In the genomic region with DNA sequence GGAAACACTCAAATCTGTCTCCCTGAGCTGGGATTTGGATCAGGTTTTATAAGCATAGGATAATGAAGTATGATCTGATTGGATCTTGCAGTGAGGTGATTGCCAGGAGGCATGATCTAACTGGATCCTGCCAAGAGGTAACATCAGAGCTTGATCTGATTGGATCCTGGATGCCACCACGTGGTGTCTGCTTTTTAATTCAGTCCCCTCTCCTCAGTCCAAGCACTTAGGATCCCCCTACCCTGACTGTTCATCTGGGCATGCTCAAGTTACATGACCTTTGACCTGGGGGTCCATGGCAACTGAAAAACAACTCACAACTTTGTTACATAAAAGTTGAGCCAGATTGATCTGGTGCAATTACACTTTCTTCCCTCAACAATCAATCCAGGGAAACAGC, we compare ENCODE assay signal across 15 cellular contexts.
"Had no signal": no experiment of that assay in that cellular context is flagged by ENCODE, and none has a peak within 500 bp of the region (broad histone marks: within the 10 kb centered on the region; RNA-seq: fewer than 3 reads in every experiment).

No MANE protein-coding gene starts in this region.

- H3K9me3 ChIP-seq: testis, upper lobe of right lung had no signal

- H3K4me1 ChIP-seq: parathyroid adenoma, testis, upper lobe of right lung had no signal

- H3K4me1 Mint-ChIP-seq: activated B cell treated with CpG ODN at 0.5 μM for 24 hours had no signal

- H3K4me3 Mint-ChIP-seq: activated B cell treated with CpG ODN at 0.5 μM for 24 hours; activated CD4-positive, alpha-beta T cell treated with anti-CD3 and anti-CD28 coated beads, Interleukin-2, amount 10 ng/mL, durations not matched to agents 24 days and 14 days; activated naive CD4-positive, alpha-beta T cell treated with anti-CD3 and anti-CD28 coated beads, Interleukin-2, amount 50 U/mL, for 24 hours; brain; dendritic cell treated with granulocyte-macrophage colony-stimulating factor and Interleukin-4, amounts not matched to agents 40 ng/mL and 50 ng/mL, for 4 days; stimulated activated naive CD8-positive, alpha-beta T cell treated with anti-CD3 and anti-CD28 coated beads, Interleukin-15, amount 100 ng/mL, for 72 hours had no signal

- H3K4me3 ChIP-seq: skin epidermis, testis, upper lobe of right lung had no signal

- H2AFZ ChIP-seq: parathyroid adenoma had no signal

- DNase-seq: activated B cell treated with CpG ODN at 0.5 μM for 24 hours; activated CD4-positive, alpha-beta T cell treated with anti-CD3 and anti-CD28 coated beads, Interleukin-2, amount 10 ng/mL, durations not matched to agents 24 days and 14 days; mammary epithelial cell; retina; stimulated activated CD4-positive, alpha-beta T cell treated with anti-CD3 and anti-CD28 coated beads, Interleukin-4, amount 100 ng/mL, for 4 hours; stimulated activated naive CD8-positive, alpha-beta T cell treated with anti-CD3 and anti-CD28 coated beads, Interleukin-15, amount 100 ng/mL, for 72 hours; upper lobe of right lung had no signal

- H3K27me3 Mint-ChIP-seq: activated naive CD4-positive, alpha-beta T cell treated with anti-CD3 and anti-CD28 coated beads, Interleukin-2, amount 50 U/mL, for 24 hours; stimulated activated naive CD8-positive, alpha-beta T cell treated with anti-CD3 and anti-CD28 coated beads, Interleukin-15, amount 100 ng/mL, for 72 hours had no signal

- H3K9me3 Mint-ChIP-seq: activated B cell treated with CpG ODN at 0.5 μM for 24 hours; activated CD4-positive, alpha-beta T cell treated with anti-CD3 and anti-CD28 coated beads, Interleukin-2, amount 10 ng/mL, durations not matched to agents 24 days and 14 days; activated naive CD4-positive, alpha-beta T cell treated with anti-CD3 and anti-CD28 coated beads, Interleukin-2, amount 50 U/mL, for 24 hours; activated T-helper 2 cell treated with anti-CD3 and anti-CD28 coated beads, Interferon-gamma antibody, Interleukin-2, Interleukin-4, amounts not matched to agents 10 μg/mL and 5 μg/mL and 100 μg/mL, durations not matched to agents 14 hours and 24 hours and 36 hours; dendritic cell treated with granulocyte-macrophage colony-stimulating factor and Interleukin-4, amounts not matched to agents 40 ng/mL and 50 ng/mL, for 4 days; stimulated activated naive CD8-positive, alpha-beta T cell treated with anti-CD3 and anti-CD28 coated beads, Interleukin-15, amount 100 ng/mL, for 72 hours had no signal

- H3K27ac ChIP-seq: parathyroid adenoma, skin epidermis, testis, upper lobe of right lung had no signal

- ATAC-seq: left lobe of liver; stimulated activated naive CD8-positive, alpha-beta T cell treated with anti-CD3 and anti-CD28 coated beads, Interleukin-15, amount 100 ng/mL, for 72 hours; upper lobe of right lung had no signal

- H3K27me3 ChIP-seq: testis, upper lobe of right lung had no signal

- H3K79me2 ChIP-seq: parathyroid adenoma had no signal

- H3K36me3 ChIP-seq: upper lobe of right lung had no signal

- H3K9ac ChIP-seq: parathyroid adenoma had no signal

- H3K36me3 Mint-ChIP-seq: activated naive CD4-positive, alpha-beta T cell treated with anti-CD3 and anti-CD28 coated beads, Interleukin-2, amount 50 U/mL, for 24 hours; brain had no signal

- H3K27ac Mint-ChIP-seq: activated B cell treated with CpG ODN at 0.5 μM for 24 hours; activated CD4-positive, alpha-beta T cell treated with anti-CD3 and anti-CD28 coated beads, Interleukin-2, amount 10 ng/mL, durations not matched to agents 24 days and 14 days; activated naive CD4-positive, alpha-beta T cell treated with anti-CD3 and anti-CD28 coated beads, Interleukin-2, amount 50 U/mL, for 24 hours; activated T-helper 2 cell treated with anti-CD3 and anti-CD28 coated beads, Interferon-gamma antibody, Interleukin-2, Interleukin-4, amounts not matched to agents 10 μg/mL and 5 μg/mL and 100 μg/mL, durations not matched to agents 14 hours and 24 hours and 36 hours; dendritic cell treated with granulocyte-macrophage colony-stimulating factor and Interleukin-4, amounts not matched to agents 40 ng/mL and 50 ng/mL, for 4 days had no signal
